In the genomic region with DNA sequence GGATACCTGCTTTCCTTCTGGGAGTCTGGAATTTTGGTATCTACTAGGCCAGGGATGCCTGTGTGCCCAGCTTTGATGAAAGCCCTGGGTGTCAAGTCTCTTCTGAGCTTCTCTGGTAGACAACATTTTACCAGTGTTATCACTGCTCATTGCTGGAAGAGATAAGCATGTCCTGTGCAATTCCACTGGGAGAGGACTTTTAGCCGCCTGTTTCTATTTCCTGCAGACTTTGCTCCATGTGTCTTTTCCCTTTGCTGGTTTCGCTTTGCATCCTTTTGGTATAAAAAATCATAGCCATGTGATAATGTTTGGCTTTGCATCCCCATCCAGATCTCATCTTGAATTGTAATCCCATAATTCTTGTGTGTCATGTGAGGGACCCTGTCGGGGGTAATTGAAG, we compare ENCODE assay signal across 7 cellular contexts.
"Had no signal": no experiment of that assay in that cellular context is flagged by ENCODE, and none has a peak within 500 bp of the region (broad histone marks: within the 10 kb centered on the region; RNA-seq: fewer than 3 reads in every experiment).

No MANE protein-coding gene starts in this region.

- DNase-seq: IMR-90, KBM-7, KG1 had no signal

- FAIRE-seq: HepG2, HTR-8/SVneo, K562 had no signal

- ATAC-seq: HepG2, K562 had no signal

- H3K4me3 ChIP-seq: K562 had no signal

- H3K27ac ChIP-seq: HL-60 had no signal
